In genomic region chr3:132203889-132204596, GRCh38 we compare ENCODE assay signal across 7 cellular contexts.
"Had no signal": no experiment of that assay in that cellular context is flagged by ENCODE, and none has a peak within 500 bp of the region (broad histone marks: within the 10 kb centered on the region; RNA-seq: fewer than 3 reads in every experiment).

No MANE protein-coding gene starts in this region.

- H3K9me3 Mint-ChIP-seq: IgD-negative memory B cell had no signal

- H3K36me3 Mint-ChIP-seq: IgD-negative memory B cell had no signal

- H3K4me1 Mint-ChIP-seq: IgD-negative memory B cell had no signal

- H3K27ac ChIP-seq: HL-60 had no signal

- DNase-seq: IMR-90, KBM-7, KG1 had no signal

- H3K4me3 Mint-ChIP-seq: IgD-negative memory B cell had no signal

- ATAC-seq: HepG2, K562 had no signal

- H3K4me3 ChIP-seq: K562 had no signal

- H3K27ac Mint-ChIP-seq: IgD-negative memory B cell had no signal
